ENCODE assay signal across 13 cellular contexts in the genomic region with DNA sequence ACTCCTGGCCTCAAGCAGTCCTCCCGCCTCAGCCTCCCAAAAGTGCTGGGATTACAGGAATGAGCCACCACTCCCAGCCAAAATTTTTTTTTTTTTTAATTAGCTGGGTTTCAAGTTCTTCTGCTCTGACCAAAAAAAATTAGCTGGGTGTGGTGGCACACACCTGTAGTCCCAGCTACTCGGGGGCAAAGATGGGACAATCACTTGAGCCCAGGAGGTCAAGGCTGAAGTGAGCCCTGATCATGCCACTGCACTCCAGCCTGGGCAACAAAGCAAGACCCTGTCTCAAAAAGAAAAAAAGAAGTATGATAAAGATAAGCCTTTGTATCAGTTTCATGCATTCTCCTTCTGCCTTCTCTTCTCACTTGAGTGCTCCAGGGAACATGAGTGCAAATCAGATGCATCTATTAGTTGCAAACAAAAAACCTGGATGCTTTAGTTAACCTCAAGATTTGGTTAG. TPM values are rescaled to one million over a fixed set of nuclear protein-coding genes. Genes with fewer than 3 reads are reported as not detected.
DNase-seq lines count a peak whose midpoint lies in the region; ATAC-seq, FAIRE-seq and TF ChIP-seq lines count a peak whose summit lies in the region.
"Had no signal": no experiment of that assay in that cellular context is flagged by ENCODE, and none has a peak within 500 bp of the region (broad histone marks: within the 10 kb centered on the region; RNA-seq: fewer than 3 reads in every experiment).

No MANE protein-coding gene starts in this region.

- TF ChIP-seq CTCF in Panc1 (IDR thresholded peaks at IDR 0.05) (no peak), fibroblast of the aortic adventitia (IDR thresholded peaks at IDR 0.05; ENCODE audit: insufficient read depth, low read length) (no peak)

- BruUV-seq in Panc1 (replicated peaks; lab: Mats Ljungman, UMichigan): no TSS peak

- H3K27ac Mint-ChIP-seq in T-helper 2 cell treated with Interferon-gamma antibody and Interleukin-4, amounts not matched to agents 5 μg/mL and 100 μg/mL, for 36 hours: peak overlapping the region; percentile 31

- POLR2A ChIA-PET in Panc1 (lab: Charles Lee): interaction anchor here (0.6 kb wide), 1 partner anchor 43 kb away, joined by 7 read pairs; no protein-coding TSS in a partner anchor

- in situ Hi-C loops in Panc1 (cut with HindIII; ENCODE audit: low pct_unique_long_range_greater_than_20kb, low sequenced_read_pairs): no loop called here

- CTCF ChIA-PET in Panc1 (lab: Charles Lee): no interaction called here

- ATAC-seq in Panc1 (no peak), HG03442 (IDR thresholded peaks at IDR 0.05; ENCODE audit: unreplicated experiment) (no peak)

- H3K27me3 ChIP-seq in Panc1 (ENCODE audit: control insufficient read depth, insufficient read depth, low read length) (no peaks in the 10 kb centered on the region), small intestine (ENCODE audit: control insufficient read depth in 2 of 2, insufficient read depth in 2 of 2, low read length in 2 of 2) (no peaks in the 10 kb centered on the region)
- H3K27me3 ChIP-seq: adrenal gland had no signal

- H3K4me1 ChIP-seq in Panc1 (ENCODE audit: control insufficient read depth, insufficient read depth, low read length) (peaks cover 14% of the 10 kb centered on the region; the same call in 1 of the 2 replicates), small intestine (ENCODE audit: control insufficient read depth in 2 of 2, insufficient read depth in 1 of 2, low read depth in 1 of 2, low read length in 1 of 2) (peaks cover 0 to 1% of the 10 kb centered on the region in 2 donors)

- FAIRE-seq in small intestine (lab: Jason Lieb, UNC): no peak
- FAIRE-seq: A204.1, G401.6, islet of Langerhans had no signal

- peak overlapping the region; percentile 94 for H3K4me3 Mint-ChIP-seq in T-helper 2 cell treated with Interferon-gamma antibody and Interleukin-4, amounts not matched to agents 5 μg/mL and 100 μg/mL, for 36 hours

- DNase-seq in T-helper 2 cell treated with Interferon-gamma antibody and Interleukin-4, amounts not matched to agents 5 μg/mL and 100 μg/mL, for 36 hours (ENCODE audit: low spot score): no peak
- DNase-seq in T-helper 2 cell (no peak), Panc1 (ENCODE audit: low read depth, low spot score) (no peak), fibroblast of the aortic adventitia (ENCODE audit: low read depth) (no peak), small intestine (peak; percentile 20), superior temporal gyrus (ENCODE audit: extremely low spot score) (no peak), SIG-M5 treated with dmso at 0.1 percent for 504 hours (lab: John Stamatoyannopoulos, UW; ENCODE audit: unreplicated experiment) (no peak)

- no peaks in the 10 kb centered on the region for H3K27me3 Mint-ChIP-seq in T-helper 2 cell treated with Interferon-gamma antibody and Interleukin-4, amounts not matched to agents 5 μg/mL and 100 μg/mL, for 36 hours (ENCODE audit: low read depth)

- intact Hi-C loops in Panc1 (cut with micrococcal nuclease; ENCODE audit: unreplicated experiment): no loop called here

- H3K4me1 Mint-ChIP-seq in T-helper 2 cell treated with Interferon-gamma antibody and Interleukin-4, amounts not matched to agents 5 μg/mL and 100 μg/mL, for 36 hours (ENCODE audit: low read depth): peaks cover 36% of the 10 kb centered on the region

- H3K36me3 Mint-ChIP-seq in T-helper 2 cell treated with Interferon-gamma antibody and Interleukin-4, amounts not matched to agents 5 μg/mL and 100 μg/mL, for 36 hours (ENCODE audit: low read depth): peaks cover 2% of the 10 kb centered on the region

- peak overlapping the region; percentile 92 for H3K27ac ChIP-seq in Panc1 (ENCODE audit: low read length)
- peak overlapping the region; percentile 86 to 95 for H3K27ac ChIP-seq in small intestine (ENCODE audit: low read depth in 1 of 2, low read length in 1 of 2)
- H3K27ac ChIP-seq: parathyroid adenoma had no signal

- WGBS in small intestine, 3 donors: 44 to 78% (median 70%) methylated on average over 2 of the region's 2 CpGs

- H3K4me3 ChIP-seq in Panc1 (ENCODE audit: low read depth in 2 of 2, low read length in 2 of 2) (peak overlapping the region; percentile 59 to 78), fibroblast of the aortic adventitia (ENCODE audit: low read depth, low read length) (peak overlapping the region; percentile 73), small intestine (ENCODE audit: low read depth in 1 of 2, low read length in 2 of 2) (no peak overlapping the region)

- H3K36me3 ChIP-seq in Panc1 (ENCODE audit: control insufficient read depth, insufficient read depth, low read length) (no peaks in the 10 kb centered on the region; the same call in 1 of the 2 replicates), small intestine (ENCODE audit: control insufficient read depth in 2 of 2, insufficient read depth in 2 of 2, low read length in 2 of 2) (no peaks in the 10 kb centered on the region)
- H3K36me3 ChIP-seq: adrenal gland had no signal

- H3K9me3 Mint-ChIP-seq in T-helper 2 cell treated with Interferon-gamma antibody and Interleukin-4, amounts not matched to agents 5 μg/mL and 100 μg/mL, for 36 hours: no peaks in the 10 kb centered on the region

- H3K9me3 ChIP-seq in Panc1 (ENCODE audit: control insufficient read depth, insufficient read depth, low read depth, low read length) (no peaks in the 10 kb centered on the region), small intestine (ENCODE audit: control insufficient read depth, low read depth) (no peaks in the 10 kb centered on the region)
- H3K9me3 ChIP-seq: adrenal gland had no signal

RNA-seq across cellular contexts. Expression of a gene that starts 1.9 kb away (rescaled TPM):
- total RNA-seq in Panc1 (2021; ENCODE audit: unreplicated experiment) (147 TPM), fibroblast of the aortic adventitia (ENCODE audit: low replicate concordance) (180 and 302 TPM in 2 replicates)
- polyA plus RNA-seq in Panc1 (2012; ENCODE audit: insufficient read length): 203 TPM
- 100 to 1,000 TPM in 1 of 3 donors, 10 to 100 TPM in 2; 93.2 to 151 (median 99.5) TPM for polyA plus RNA-seq in small intestine

RNA-seq across cellular contexts. Expression of a gene that starts 30.3 kb away (rescaled TPM):
- total RNA-seq in Panc1 (2021; ENCODE audit: unreplicated experiment): 48.3 TPM
- 58.5 TPM for polyA plus RNA-seq in Panc1 (2012; ENCODE audit: insufficient read length)
- total RNA-seq in fibroblast of the aortic adventitia (ENCODE audit: low replicate concordance): 27.0 and 35.8 TPM in 2 replicates
- polyA plus RNA-seq in small intestine: 10 to 100 TPM; 22.8 to 71.0 (median 28.6) TPM

RNA-seq across cellular contexts. Expression of a gene that starts 37.7 kb away (rescaled TPM):
- total RNA-seq in Panc1 (2021; ENCODE audit: unreplicated experiment): 22.8 TPM
- 14.1 TPM for polyA plus RNA-seq in Panc1 (2012; ENCODE audit: insufficient read length)
- 28.5 and 28.7 TPM in 2 replicates for total RNA-seq in fibroblast of the aortic adventitia (ENCODE audit: low replicate concordance)
- 10 to 100 TPM; 32.4 to 35.5 (median 35.3) TPM for polyA plus RNA-seq in small intestine

Comparison
In these comparisons a context has a peak if more than half of its experiments do, and no peak if none do; other contexts are left out.
1. H3K4me3 ChIP-seq: peak in Panc1 (2 of 2) and fibroblast of the aortic adventitia (single experiment); none in small intestine (0 of 2).